ENCODE assay signal across 1 cellular context in the genomic region with DNA sequence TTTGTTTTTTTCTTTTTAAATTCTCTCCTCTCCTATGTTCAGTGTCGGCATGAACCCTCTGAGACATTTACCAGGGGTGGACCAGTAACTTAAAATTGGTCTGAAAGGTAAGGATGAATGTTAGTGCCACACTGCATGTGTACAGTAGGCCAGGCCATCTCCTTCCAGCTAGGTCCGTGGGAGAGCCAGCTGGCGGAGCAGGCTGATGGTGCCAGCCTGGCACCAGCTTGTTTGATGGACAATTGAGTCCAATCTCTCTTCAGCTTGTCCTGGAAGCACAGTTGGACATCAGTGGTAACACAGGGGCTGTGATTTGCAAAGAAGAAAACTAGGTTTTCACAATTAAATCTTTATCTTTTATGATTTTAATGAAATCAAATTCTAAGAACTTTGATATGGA.
TF ChIP-seq lines count a peak whose summit lies in the region.

No MANE protein-coding gene starts in this region.

TF ChIP-seq in IMR-90, 13 proteins besides CTCF, POLR2A, EP300 and RAD21 (continued from another document):
- TF ChIP-seq, protein P1, sequence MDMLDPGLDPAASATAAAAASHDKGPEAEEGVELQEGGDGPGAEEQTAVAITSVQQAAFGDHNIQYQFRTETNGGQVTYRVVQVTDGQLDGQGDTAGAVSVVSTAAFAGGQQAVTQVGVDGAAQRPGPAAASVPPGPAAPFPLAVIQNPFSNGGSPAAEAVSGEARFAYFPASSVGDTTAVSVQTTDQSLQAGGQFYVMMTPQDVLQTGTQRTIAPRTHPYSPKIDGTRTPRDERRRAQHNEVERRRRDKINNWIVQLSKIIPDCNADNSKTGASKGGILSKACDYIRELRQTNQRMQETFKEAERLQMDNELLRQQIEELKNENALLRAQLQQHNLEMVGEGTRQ (IDR thresholded peaks at IDR 0.05; ENCODE audit: low read depth, low read length) = no peak
- TF ChIP-seq CHD1 (IDR thresholded peaks at IDR 0.05; ENCODE audit: low read depth, low read length) (no peak), MAZ (IDR thresholded peaks at IDR 0.05; ENCODE audit: borderline replicate concordance, low read depth, low read length) (no peak), RFX5 (IDR thresholded peaks at IDR 0.05; ENCODE audit: low read depth, low read length) (no peak), MAFK (IDR thresholded peaks at IDR 0.05; ENCODE audit: low read depth, low read length) (no peak), FOS (IDR thresholded peaks at IDR 0.05; ENCODE audit: low read depth, low read length) (no peak)
